ENCODE assay signal across 1 cellular context in genomic region chr19:11265785-11266236, GRCh38.
A peak's percentile ranks its signal among the peaks of the same experiment; 100 is the strongest.
TF ChIP-seq lines count a peak whose summit lies in the region.

No MANE protein-coding gene starts in this region.

TF ChIP-seq in HepG2, 621 proteins besides CTCF, POLR2A, EP300 and RAD21 (continued from another document and continues in another):
- TF ChIP-seq, protein P1, sequence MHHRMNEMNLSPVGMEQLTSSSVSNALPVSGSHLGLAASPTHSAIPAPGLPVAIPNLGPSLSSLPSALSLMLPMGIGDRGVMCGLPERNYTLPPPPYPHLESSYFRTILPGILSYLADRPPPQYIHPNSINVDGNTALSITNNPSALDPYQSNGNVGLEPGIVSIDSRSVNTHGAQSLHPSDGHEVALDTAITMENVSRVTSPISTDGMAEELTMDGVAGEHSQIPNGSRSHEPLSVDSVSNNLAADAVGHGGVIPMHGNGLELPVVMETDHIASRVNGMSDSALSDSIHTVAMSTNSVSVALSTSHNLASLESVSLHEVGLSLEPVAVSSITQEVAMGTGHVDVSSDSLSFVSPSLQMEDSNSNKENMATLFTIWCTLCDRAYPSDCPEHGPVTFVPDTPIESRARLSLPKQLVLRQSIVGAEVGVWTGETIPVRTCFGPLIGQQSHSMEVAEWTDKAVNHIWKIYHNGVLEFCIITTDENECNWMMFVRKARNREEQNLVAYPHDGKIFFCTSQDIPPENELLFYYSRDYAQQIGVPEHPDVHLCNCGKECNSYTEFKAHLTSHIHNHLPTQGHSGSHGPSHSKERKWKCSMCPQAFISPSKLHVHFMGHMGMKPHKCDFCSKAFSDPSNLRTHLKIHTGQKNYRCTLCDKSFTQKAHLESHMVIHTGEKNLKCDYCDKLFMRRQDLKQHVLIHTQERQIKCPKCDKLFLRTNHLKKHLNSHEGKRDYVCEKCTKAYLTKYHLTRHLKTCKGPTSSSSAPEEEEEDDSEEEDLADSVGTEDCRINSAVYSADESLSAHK (CRISPR knock-in tag; IDR thresholded peaks at IDR 0.05; ENCODE audit: borderline replicate concordance): no peak
- TF ChIP-seq ZSCAN31 (CRISPR knock-in tag; IDR thresholded peaks at IDR 0.05; ENCODE audit: low read depth) (peak; percentile 95), ZNF772 (CRISPR knock-in tag; IDR thresholded peaks at IDR 0.05) (peak; percentile 98), RFX5 (IDR thresholded peaks at IDR 0.05; ENCODE audit: low read depth, low read length) (no peak), PHF20 (CRISPR knock-in tag; IDR thresholded peaks at IDR 0.05) (peak; percentile 59; the same call in 1 of the 2 replicates), MYC (CRISPR knock-in tag; IDR thresholded peaks at IDR 0.05; ENCODE audit: borderline replicate concordance) (peak; percentile 100), ZNF607 (CRISPR knock-in tag; IDR thresholded peaks at IDR 0.05; ENCODE audit: borderline replicate concordance) (peak; percentile 99), HNRNPLL (IDR thresholded peaks at IDR 0.05; ENCODE audit: low read depth, low read length, poor library complexity, severe bottlenecking) (no peak), ZNF841 (CRISPR knock-in tag; IDR thresholded peaks at IDR 0.05; ENCODE audit: borderline replicate concordance) (no peak), TAF15 (IDR thresholded peaks at IDR 0.05; ENCODE audit: low read depth, low read length, poor library complexity, severe bottlenecking) (no peak), ZNF503 (CRISPR knock-in tag; IDR thresholded peaks at IDR 0.05) (peak; percentile 90; the same call in 1 of the 2 replicates), AHR (CRISPR knock-in tag; IDR thresholded peaks at IDR 0.05) (peak; percentile 55; the same call in 1 of the 2 replicates), ZNF850 (CRISPR knock-in tag; conservative IDR thresholded peaks at IDR 0.05) (0 out of 2 replicates have a peak, but pooled peaks have one; percentile 76), ZFP36 (IDR thresholded peaks at IDR 0.05; ENCODE audit: borderline replicate concordance, low read depth, low read length, partially characterized antibody) (no peak), RORA (CRISPR knock-in tag; IDR thresholded peaks at IDR 0.05) (no peak), RNF2 (conservative IDR thresholded peaks at IDR 0.05; ENCODE audit: low read depth) (peak; percentile 94), ZNF891 (CRISPR knock-in tag; IDR thresholded peaks at IDR 0.05) (peak; percentile 90), NPAS2 (CRISPR knock-in tag; IDR thresholded peaks at IDR 0.05; ENCODE audit: borderline replicate concordance) (no peak), ZNF576 (CRISPR knock-in tag; IDR thresholded peaks at IDR 0.05) (peak; percentile 80; the same call in 1 of the 2 replicates), THAP11 (CRISPR knock-in tag; IDR thresholded peaks at IDR 0.05) (peak; percentile 87), TCF12 (IDR thresholded peaks at IDR 0.05) (no peak), TCF12 (CRISPR knock-in tag; IDR thresholded peaks at IDR 0.05) (peak; percentile 99), RXRB (CRISPR knock-in tag; IDR thresholded peaks at IDR 0.05; ENCODE audit: borderline replicate concordance) (peak; percentile 94), HNRNPL (IDR thresholded peaks at IDR 0.05; ENCODE audit: low read depth, low read length) (peak; percentile 96), JUN (CRISPR knock-in tag; IDR thresholded peaks at IDR 0.05) (peak; percentile 94), ZNF552 (CRISPR knock-in tag; IDR thresholded peaks at IDR 0.05; ENCODE audit: borderline replicate concordance) (peak; percentile 88; the same call in 1 of the 2 replicates), NCOR1 (IDR thresholded peaks at IDR 0.05; ENCODE audit: borderline replicate concordance, low read length) (peak; percentile 78; the same call in 1 of the 2 replicates), TBP (CRISPR knock-in tag; IDR thresholded peaks at IDR 0.05) (no peak), SIN3A (IDR thresholded peaks at IDR 0.05; ENCODE audit: borderline replicate concordance, low read depth, low read length) (peak; percentile 95), ZNF512 (CRISPR knock-in tag; IDR thresholded peaks at IDR 0.05) (0 out of 2 replicates have a peak, but pooled peaks have one; percentile 19), ZBTB33 (CRISPR knock-in tag; IDR thresholded peaks at IDR 0.05) (peak; percentile 56), SMAD3 (CRISPR knock-in tag; IDR thresholded peaks at IDR 0.05) (peak; percentile 96), JARID2 (CRISPR knock-in tag; IDR thresholded peaks at IDR 0.05; ENCODE audit: insufficient replicate concordance) (peak; percentile 72), IRX3 (CRISPR knock-in tag; IDR thresholded peaks at IDR 0.05; ENCODE audit: borderline replicate concordance, low read depth) (peak; percentile 96), TSC22D2 (CRISPR knock-in tag; IDR thresholded peaks at IDR 0.05; ENCODE audit: borderline replicate concordance) (peak; percentile 89; the same call in 1 of the 2 replicates), FOXA3 (CRISPR knock-in tag; IDR thresholded peaks at IDR 0.05) (peak; percentile 99), RBM39 (IDR thresholded peaks at IDR 0.05; ENCODE audit: low read depth, low read length, poor library complexity, severe bottlenecking) (no peak), ARNTL (CRISPR knock-in tag; IDR thresholded peaks at IDR 0.05) (peak; percentile 99)
- TF ChIP-seq, protein P2, sequence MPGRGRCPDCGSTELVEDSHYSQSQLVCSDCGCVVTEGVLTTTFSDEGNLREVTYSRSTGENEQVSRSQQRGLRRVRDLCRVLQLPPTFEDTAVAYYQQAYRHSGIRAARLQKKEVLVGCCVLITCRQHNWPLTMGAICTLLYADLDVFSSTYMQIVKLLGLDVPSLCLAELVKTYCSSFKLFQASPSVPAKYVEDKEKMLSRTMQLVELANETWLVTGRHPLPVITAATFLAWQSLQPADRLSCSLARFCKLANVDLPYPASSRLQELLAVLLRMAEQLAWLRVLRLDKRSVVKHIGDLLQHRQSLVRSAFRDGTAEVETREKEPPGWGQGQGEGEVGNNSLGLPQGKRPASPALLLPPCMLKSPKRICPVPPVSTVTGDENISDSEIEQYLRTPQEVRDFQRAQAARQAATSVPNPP (CRISPR knock-in tag; IDR thresholded peaks at IDR 0.05): peak; percentile 82; the same call in 1 of the 2 replicates
- TF ChIP-seq, protein P3, sequence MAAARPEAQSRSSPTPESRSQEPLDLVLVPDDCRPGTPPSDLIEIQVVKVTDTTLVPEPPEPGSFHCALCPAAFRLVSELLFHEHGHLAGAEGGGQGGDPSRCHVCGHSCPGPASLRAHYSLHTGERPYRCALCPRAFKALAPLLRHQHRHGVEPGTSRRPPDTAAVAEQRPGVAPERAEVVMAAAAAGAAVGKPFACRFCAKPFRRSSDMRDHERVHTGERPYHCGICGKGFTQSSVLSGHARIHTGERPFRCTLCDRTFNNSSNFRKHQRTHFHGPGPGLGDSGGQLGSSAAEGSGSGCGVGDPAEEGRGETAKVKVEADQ (CRISPR knock-in tag; IDR thresholded peaks at IDR 0.05; ENCODE audit: borderline replicate concordance): peak; percentile 97
- TF ChIP-seq, protein P4, sequence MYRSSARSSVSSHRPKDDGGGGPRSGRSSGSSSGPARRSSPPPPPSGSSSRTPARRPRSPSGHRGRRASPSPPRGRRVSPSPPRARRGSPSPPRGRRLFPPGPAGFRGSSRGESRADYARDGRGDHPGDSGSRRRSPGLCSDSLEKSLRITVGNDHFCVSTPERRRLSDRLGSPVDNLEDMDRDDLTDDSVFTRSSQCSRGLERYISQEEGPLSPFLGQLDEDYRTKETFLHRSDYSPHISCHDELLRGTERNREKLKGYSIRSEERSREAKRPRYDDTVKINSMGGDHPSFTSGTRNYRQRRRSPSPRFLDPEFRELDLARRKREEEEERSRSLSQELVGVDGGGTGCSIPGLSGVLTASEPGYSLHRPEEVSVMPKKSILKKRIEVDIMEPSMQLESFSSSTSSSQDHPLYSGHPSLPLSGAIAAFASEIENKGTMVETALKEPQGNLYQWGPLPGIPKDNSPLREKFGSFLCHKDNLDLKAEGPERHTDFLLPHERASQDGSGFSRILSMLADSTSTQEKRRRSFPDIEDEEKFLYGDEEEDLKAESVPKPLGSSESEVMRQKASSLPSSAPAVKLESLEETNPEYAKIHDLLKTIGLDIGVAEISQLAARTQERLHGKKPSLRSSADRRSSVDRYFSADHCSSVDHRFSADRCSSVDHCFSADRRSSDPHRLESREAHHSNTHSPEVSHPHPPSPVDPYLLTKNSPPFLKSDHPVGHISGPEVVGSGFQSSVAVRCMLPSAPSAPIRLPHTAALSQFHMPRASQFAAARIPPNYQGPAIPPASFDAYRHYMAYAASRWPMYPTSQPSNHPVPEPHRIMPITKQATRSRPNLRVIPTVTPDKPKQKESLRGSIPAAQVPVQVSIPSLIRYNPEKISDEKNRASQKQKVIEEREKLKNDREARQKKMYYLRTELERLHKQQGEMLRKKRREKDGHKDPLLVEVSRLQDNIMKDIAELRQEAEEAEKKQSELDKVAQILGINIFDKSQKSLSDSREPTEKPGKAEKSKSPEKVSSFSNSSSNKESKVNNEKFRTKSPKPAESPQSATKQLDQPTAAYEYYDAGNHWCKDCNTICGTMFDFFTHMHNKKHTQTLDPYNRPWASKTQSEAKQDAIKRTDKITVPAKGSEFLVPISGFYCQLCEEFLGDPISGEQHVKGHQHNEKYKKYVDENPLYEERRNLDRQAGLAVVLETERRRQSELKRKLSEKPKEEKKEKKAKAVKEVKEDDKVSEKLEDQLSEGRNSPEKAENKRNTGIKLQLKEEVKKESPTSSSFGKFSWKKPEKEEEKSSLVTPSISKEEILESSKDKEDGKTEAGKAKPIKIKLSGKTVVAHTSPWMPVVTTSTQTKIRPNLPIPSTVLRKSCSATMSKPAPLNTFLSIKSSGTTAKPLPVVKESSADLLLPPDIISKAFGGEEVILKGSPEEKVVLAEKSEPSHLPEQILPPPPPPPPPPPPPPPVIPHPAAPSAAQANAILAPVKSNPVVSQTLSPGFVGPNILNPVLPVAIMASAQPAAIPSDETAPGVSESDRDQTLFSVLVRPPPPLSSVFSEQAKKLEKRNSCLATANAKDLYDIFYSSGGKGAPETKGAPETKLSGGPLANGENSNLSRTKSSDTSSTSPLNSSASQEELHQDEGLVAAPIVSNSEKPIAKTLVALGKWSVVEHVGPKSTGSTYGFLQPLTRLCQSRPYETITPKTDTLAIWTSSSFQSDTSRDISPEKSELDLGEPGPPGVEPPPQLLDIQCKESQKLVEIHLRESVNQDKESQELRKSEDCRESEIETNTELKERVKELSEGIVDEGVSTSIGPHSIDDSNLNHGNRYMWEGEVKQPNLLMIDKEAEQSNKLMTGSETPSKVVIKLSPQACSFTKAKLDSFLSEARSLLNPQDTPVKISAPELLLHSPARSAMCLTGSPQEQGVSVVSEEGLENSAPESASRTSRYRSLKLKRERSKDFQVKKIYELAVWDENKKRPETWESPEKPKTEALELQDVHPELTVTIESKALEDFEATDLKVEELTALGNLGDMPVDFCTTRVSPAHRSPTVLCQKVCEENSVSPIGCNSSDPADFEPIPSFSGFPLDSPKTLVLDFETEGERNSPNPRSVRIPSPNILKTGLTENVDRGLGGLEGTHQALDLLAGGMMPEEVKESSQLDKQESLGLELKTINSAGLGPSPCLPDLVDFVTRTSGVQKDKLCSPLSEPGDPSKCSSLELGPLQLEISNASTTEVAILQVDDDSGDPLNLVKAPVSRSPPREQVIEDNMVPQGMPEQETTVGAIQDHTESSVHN (CRISPR knock-in tag; IDR thresholded peaks at IDR 0.05): 0 out of 2 replicates have a peak, but pooled peaks have one; percentile 75
